8 cellular contexts compared by ENCODE assay signal in genomic region chr6:40588070-40588384, GRCh38. TPM values are rescaled to one million over a fixed set of nuclear protein-coding genes. Genes with fewer than 3 reads are reported as not detected.
A peak's percentile ranks its signal among the peaks of the same experiment; 100 is the strongest.
DNase-seq lines count a peak whose midpoint lies in the region; ATAC-seq, FAIRE-seq and TF ChIP-seq lines count a peak whose summit lies in the region.

No MANE protein-coding gene starts in this region.

- no peak for TF ChIP-seq RAD21 in HepG2 (CRISPR knock-in tag; IDR thresholded peaks at IDR 0.05)

- POLR2A ChIA-PET in T-cell (lab: Charles Lee): interaction anchor here in 1 of 2 donors (0.6 kb wide), 1 partner anchor 423 kb away, joined by 5 read pairs; no protein-coding TSS in a partner anchor
- POLR2A ChIA-PET in HepG2 (lab: Yijun Ruan, JAX): interaction anchor here (0.6 kb wide), 1 partner anchor 153 kb away, joined by 3 read pairs; no protein-coding TSS in a partner anchor

- BruUV-seq in HepG2 (replicated peaks; lab: Mats Ljungman, UMichigan): no TSS peak

- no peak overlapping the region for H3K9ac ChIP-seq in HepG2 (ENCODE audit: insufficient read depth, low read depth, low read length)
- peak overlapping the region in 1 of 3 donors; percentile 78 for H3K9ac ChIP-seq in skeletal muscle tissue (ENCODE audit: low read depth in 1 of 3, low read length in 3 of 3)

- H3K27ac ChIP-seq in HepG2 (ENCODE audit: extremely low read length, insufficient read depth, low read length) (no peak overlapping the region), skeletal muscle tissue (ENCODE audit: low read depth, low read length) (no peak overlapping the region)

- peak overlapping the region; percentile 61; the same call in 1 of the 2 replicates for H3K4me3 ChIP-seq in H7 (ENCODE audit: insufficient read depth, low read depth, low read length)
- peak overlapping the region in 1 of 3 experiments; percentile 64; a peak in 1 of 6 replicates for H3K4me3 ChIP-seq in HepG2 (replicated peaks in 1 of 3; ENCODE audit: insufficient read depth in 1 of 3, low read depth in 2 of 3, low read length in 3 of 3)
- peak overlapping the region in 2 of 3 donors; percentile 73 to 75 for H3K4me3 ChIP-seq in skeletal muscle tissue (ENCODE audit: low read length in 3 of 3)

- peak overlapping the region; percentile 31 to 78 (median 31) for H3K4me3 Mint-ChIP-seq in T-cell

- H3K36me3 ChIP-seq in H7 (replicated peaks; ENCODE audit: control insufficient read depth, insufficient read depth, low read length) (no peaks in the 10 kb centered on the region), HepG2 (replicated peaks in 1 of 2; ENCODE audit: control insufficient read depth in 1 of 2, insufficient read depth in 2 of 2, low read length in 2 of 2) (no peaks in the 10 kb centered on the region), skeletal muscle tissue (ENCODE audit: control insufficient read depth in 3 of 3, insufficient read depth in 3 of 3, low read length in 3 of 3) (no peaks in the 10 kb centered on the region)

- peaks cover 25 to 30% (median 27%) of the 10 kb centered on the region in 3 donors for H3K4me1 Mint-ChIP-seq in T-cell

- DNase-seq in H7: no peak
- no peak for DNase-seq in T-cell
- DNase-seq in HepG2 (ENCODE audit: low spot score): no peak
- no peak for DNase-seq in kidney tubule cell (ENCODE audit: low spot score)
- no peak for DNase-seq in 8988T

- no peaks in the 10 kb centered on the region for H3K9me3 Mint-ChIP-seq in T-cell

- intact Hi-C loops in HepG2 (cut with micrococcal nuclease; ENCODE audit: unreplicated experiment): loop anchor here (5.0 kb wide), 1 partner anchor 606 kb away; no protein-coding TSS in a partner anchor

- H2AFZ ChIP-seq in HepG2 (ENCODE audit: low read length): no peak overlapping the region

- H3K4me1 ChIP-seq in HepG2 (ENCODE audit: insufficient read depth, low read length) (0 out of 2 replicates have a peak, but pooled peaks cover 7% of the 10 kb centered on the region), skeletal muscle tissue (ENCODE audit: control insufficient read depth in 3 of 3, insufficient read depth in 3 of 3, low read length in 3 of 3) (peaks cover 12 to 18% (median 12%) of the 10 kb centered on the region in 3 donors)

- TF ChIP-seq EP300 in HepG2 (IDR thresholded peaks at IDR 0.05; ENCODE audit: low read depth in 2 of 2, low read length in 2 of 2): no peak
- TF ChIP-seq EP300 in HepG2 (CRISPR knock-in tag; IDR thresholded peaks at IDR 0.05; ENCODE audit: borderline replicate concordance): no peak

- no peak overlapping the region for H3K27ac Mint-ChIP-seq in T-cell

- H3K36me3 Mint-ChIP-seq in T-cell: no peaks in the 10 kb centered on the region

- H4K20me1 ChIP-seq in HepG2 (ENCODE audit: insufficient read depth, low read length): no peaks in the 10 kb centered on the region

- H3K79me2 ChIP-seq in HepG2 (ENCODE audit: insufficient read depth, low read length): no peaks in the 10 kb centered on the region

- no peak for TF ChIP-seq POLR2A in HepG2 (IDR thresholded peaks at IDR 0.05; ENCODE audit: insufficient read depth in 1 of 2, low read depth in 2 of 2, low read length in 2 of 2)

- no peak for TF ChIP-seq CTCF in HepG2 (CRISPR knock-in tag; IDR thresholded peaks at IDR 0.05)

- no peak for FAIRE-seq in HepG2 (lab: Jason Lieb, UNC)

- H3K4me2 ChIP-seq in HepG2 (ENCODE audit: low read depth, low read length): peak overlapping the region; percentile 67

- in situ Hi-C loops in HepG2 (cut with HindIII; ENCODE audit: extremely low pct_ligation_motif_present, low pct_unique_long_range_greater_than_20kb): no loop called here

- 45% methylated on average over 6 of the region's 11 CpGs for WGBS in HepG2 (ENCODE audit: low lambda C conversion rate)

- CTCF ChIA-PET in T-cell (lab: Charles Lee): interaction anchor here (0.7 to 1.0 kb wide), 3 partner anchors 256 to 1042 kb away, joined by 3 to 4 read pairs (median 4); no protein-coding TSS in a partner anchor
- CTCF ChIA-PET in HepG2 (lab: Yijun Ruan, JAX; ENCODE audit: low intra/inter-chr PET ratio, low total read pairs): interaction anchor here (1.2 kb wide), 1 partner anchor 259 kb away, joined by 5 read pairs; no protein-coding TSS in a partner anchor

- H3K9me3 ChIP-seq in HepG2 (ENCODE audit: low read length) (no peaks in the 10 kb centered on the region), skeletal muscle tissue (ENCODE audit: control insufficient read depth in 3 of 3, low read length in 3 of 3) (no peaks in the 10 kb centered on the region)

- H3K27me3 ChIP-seq in H7 (ENCODE audit: control insufficient read depth, insufficient read depth, low read length) (peaks cover 30% of the 10 kb centered on the region), HepG2 (ENCODE audit: control insufficient read depth in 1 of 2, insufficient read depth in 2 of 2, low read length in 2 of 2) (peaks cover 3 to 38% of the 10 kb centered on the region in 2 experiments), skeletal muscle tissue (ENCODE audit: control insufficient read depth in 3 of 3, insufficient read depth in 3 of 3, low read length in 3 of 3) (peaks cover 22 to 39% (median 27%) of the 10 kb centered on the region in 3 donors)

- no peak for ATAC-seq in T-cell (replicated peaks in 1 of 4)
- no peak for ATAC-seq in HepG2
- ATAC-seq in GM21526 (IDR thresholded peaks at IDR 0.05; ENCODE audit: low FRiP score, unreplicated experiment): no peak
- ATAC-seq in activated CD4-positive, CD25-positive, alpha-beta regulatory T cell treated with anti-CD3 and anti-CD28 coated beads, Interleukin-2, amount 50 U/mL, for 24 hours: no peak

- peaks cover 20 to 37% of the 10 kb centered on the region in 2 donors for H3K27me3 Mint-ChIP-seq in T-cell

TF ChIP-seq in HepG2, 621 proteins besides CTCF, POLR2A, EP300 and RAD21:
- TF ChIP-seq ZNF563 (CRISPR knock-in tag; IDR thresholded peaks at IDR 0.05) (0 out of 2 replicates have a peak, but pooled peaks have one; percentile 5), ISL2 (CRISPR knock-in tag; IDR thresholded peaks at IDR 0.05) (no peak)

RNA-seq across cellular contexts. Expression of gene LRFN2, which starts 0.9 kb away (rescaled TPM):
- 0.11 and 0.28 TPM in 2 replicates for total RNA-seq in H7 (2014; rRNA removed; shearing (Covaris generic))
- total RNA-seq in T-cell (1 to 10 TPM in 2 of 5 donors, under 1 TPM in 3; 0.12 to 1.7 (median 0.92) TPM), HepG2 (2016; rRNA removed; fragmentation: Illumina TruSeq; extraction: Trizol) (not detected in 2 replicates), skeletal muscle tissue (not detected)
- not detected in 2 replicates for total RNA-seq in HepG2 (2016; cell fraction: cytosol; rRNA removed; fragmentation: Illumina TruSeq; extraction: Trizol; ENCODE audit: low read depth)
- total RNA-seq in HepG2 (2016; cell fraction: insoluble cytoplasmic fraction; rRNA removed; fragmentation: Illumina TruSeq; extraction: Trizol): not detected in 2 replicates
- not detected in 2 replicates for total RNA-seq in HepG2 (2016; cell fraction: membrane; rRNA removed; fragmentation: Illumina TruSeq; extraction: Trizol)
- not detected in 2 replicates for total RNA-seq in HepG2 (2016; cell fraction: nucleus; rRNA removed; fragmentation: Illumina TruSeq; extraction: Trizol)
- polyA plus RNA-seq in HepG2 (2011; rRNA removed): not detected in 2 replicates
- not detected in 2 replicates for polyA plus RNA-seq in HepG2 (2011; cell fraction: cytosol; rRNA removed)
- polyA plus RNA-seq in HepG2 (2011; cell fraction: nucleus; rRNA removed): not detected in 2 replicates
- polyA plus RNA-seq in HepG2 (2012): not detected in 2 replicates
- polyA plus RNA-seq in HepG2 (2016; cell fraction: cytosol; fragmentation: Illumina TruSeq; extraction: Trizol; ENCODE audit: low read depth): not detected in 2 replicates
- not detected in 2 replicates for polyA plus RNA-seq in HepG2 (2016; cell fraction: insoluble cytoplasmic fraction; fragmentation: Illumina TruSeq; extraction: Trizol; ENCODE audit: low read depth)
- not detected in 2 replicates for polyA plus RNA-seq in HepG2 (2016; cell fraction: membrane; fragmentation: Illumina TruSeq; extraction: Trizol; ENCODE audit: low read depth)
- polyA plus RNA-seq in HepG2 (2016; cell fraction: nucleus; fragmentation: Illumina TruSeq; extraction: Trizol; ENCODE audit: insufficient read depth, low read depth): not detected in 2 replicates
- polyA minus RNA-seq in HepG2 (2011; rRNA and poly(A)+ RNA removed; ENCODE audit: low replicate concordance): not detected in 2 replicates
- polyA minus RNA-seq in HepG2 (2011; cell fraction: cytosol; rRNA and poly(A)+ RNA removed): not detected in 2 replicates
- not detected in 2 replicates for polyA minus RNA-seq in HepG2 (2011; cell fraction: nucleus; rRNA and poly(A)+ RNA removed)
